In genomic region chr3:42755681-42756578, GRCh38 we compare ENCODE assay signal across 8 cellular contexts. TPM values are rescaled to one million over a fixed set of nuclear protein-coding genes. Genes with fewer than 3 reads are reported as not detected.
DNase-seq lines count a peak whose midpoint lies in the region; ATAC-seq, FAIRE-seq and TF ChIP-seq lines count a peak whose summit lies in the region.

No MANE protein-coding gene starts in this region.

- H3K4me3 Mint-ChIP-seq in stimulated activated effector memory CD8-positive, alpha-beta T cell treated with anti-CD3 and anti-CD28 coated beads, Interleukin-12 subunit alpha, Interleukin-12 subunit beta, amount 100 ng/mL, for 72 hours: no peak overlapping the region

- FAIRE-seq in H54 (lab: Jason Lieb, UNC): no peak

- no peak overlapping the region for H3K27ac Mint-ChIP-seq in stimulated activated effector memory CD8-positive, alpha-beta T cell treated with anti-CD3 and anti-CD28 coated beads, Interleukin-12 subunit alpha, Interleukin-12 subunit beta, amount 100 ng/mL, for 72 hours

- TF ChIP-seq POLR2A in H54 (IDR thresholded peaks at IDR 0.05; ENCODE audit: low read depth, low read length): no peak

- DNase-seq in ACHN: peak; percentile 30
- peak; percentile 11 for DNase-seq in SK-N-DZ (ENCODE audit: low spot score)
- DNase-seq in foreskin fibroblast: peak; percentile 35 to 67
- DNase-seq in stimulated activated effector memory CD8-positive, alpha-beta T cell treated with anti-CD3 and anti-CD28 coated beads, Interleukin-12 subunit alpha, Interleukin-12 subunit beta, amount 100 ng/mL, for 72 hours (ENCODE audit: low spot score in 2 of 2): no peak
- DNase-seq in H54 (ENCODE audit: insufficient read length, low spot score): no peak
- no peak for DNase-seq in DMS153 (lab: John Stamatoyannopoulos, UW)

- ATAC-seq in stimulated activated effector memory CD8-positive, alpha-beta T cell treated with anti-CD3 and anti-CD28 coated beads, Interleukin-12 subunit alpha, Interleukin-12 subunit beta, amount 100 ng/mL, for 72 hours: peak; percentile 45
- no peak for ATAC-seq in GM19023 (IDR thresholded peaks at IDR 0.05; ENCODE audit: unreplicated experiment)

- no peaks in the 10 kb centered on the region for H3K36me3 Mint-ChIP-seq in stimulated activated effector memory CD8-positive, alpha-beta T cell treated with anti-CD3 and anti-CD28 coated beads, Interleukin-12 subunit alpha, Interleukin-12 subunit beta, amount 100 ng/mL, for 72 hours

- no peaks in the 10 kb centered on the region for H3K9me3 Mint-ChIP-seq in stimulated activated effector memory CD8-positive, alpha-beta T cell treated with anti-CD3 and anti-CD28 coated beads, Interleukin-12 subunit alpha, Interleukin-12 subunit beta, amount 100 ng/mL, for 72 hours

- H3K4me1 Mint-ChIP-seq in stimulated activated effector memory CD8-positive, alpha-beta T cell treated with anti-CD3 and anti-CD28 coated beads, Interleukin-12 subunit alpha, Interleukin-12 subunit beta, amount 100 ng/mL, for 72 hours: no peaks in the 10 kb centered on the region

- H3K4me3 ChIP-seq in foreskin fibroblast (ENCODE audit: low read depth in 1 of 2, low read length in 2 of 2): no peak overlapping the region

- in situ Hi-C loops in ACHN (cut with HindIII; ENCODE audit: low pct_ligation_motif_present, low pct_unique_long_range_greater_than_20kb, low sequenced_read_pairs): no loop called here

- TF ChIP-seq CTCF in GM12874 (IDR thresholded peaks at IDR 0.05; ENCODE audit: insufficient read depth, low read depth, low read length) (peak; percentile 49; the same call in 1 of the 2 replicates), foreskin fibroblast (IDR thresholded peaks at IDR 0.05; ENCODE audit: low read depth, low read length) (peak; percentile 67)

RNA-seq across cellular contexts. Expression of gene CCDC13, which starts 17.1 kb away (rescaled TPM):
- polyA plus RNA-seq in SK-N-DZ (2014; cell fraction: cytosol; rRNA removed): 0.65 and 0.70 TPM in 2 replicates
- 2.4 TPM in 1 of 2 replicates, not detected in the other for polyA plus RNA-seq in SK-N-DZ (2014; cell fraction: nucleus; rRNA removed)

RNA-seq across cellular contexts. Expression of gene HIGD1A, which starts 48.4 kb away (rescaled TPM):
- polyA plus RNA-seq in SK-N-DZ (2014; cell fraction: cytosol; rRNA removed): 140 and 157 TPM in 2 replicates
- polyA plus RNA-seq in SK-N-DZ (2014; cell fraction: nucleus; rRNA removed): 59.7 and 92.3 TPM in 2 replicates

RNA-seq across cellular contexts. Expression of gene ACKR2, which starts 53.3 kb away (rescaled TPM):
- polyA plus RNA-seq in SK-N-DZ (2014; cell fraction: cytosol; rRNA removed): not detected in 2 replicates
- not detected in 2 replicates for polyA plus RNA-seq in SK-N-DZ (2014; cell fraction: nucleus; rRNA removed)

RNA-seq across cellular contexts. Expression of gene HHATL, which starts 53.3 kb away (rescaled TPM):
- 0.19 TPM in 1 of 2 replicates, not detected in the other for polyA plus RNA-seq in SK-N-DZ (2014; cell fraction: cytosol; rRNA removed)
- 1.1 TPM in 1 of 2 replicates, not detected in the other for polyA plus RNA-seq in SK-N-DZ (2014; cell fraction: nucleus; rRNA removed)

Comparison
In these comparisons a context has a peak if more than half of its experiments do, and no peak if none do; other contexts are left out.
1. DNase-seq: peak in ACHN (single experiment), SK-N-DZ (single experiment) and foreskin fibroblast (2 of 2); none in stimulated activated effector memory CD8-positive, alpha-beta T cell treated with anti-CD3 and anti-CD28 coated beads, Interleukin-12 subunit alpha, Interleukin-12 subunit beta, amount 100 ng/mL, for 72 hours (0 of 2), H54 (single experiment) and DMS153 (single experiment).